ENCODE assay signal across 18 cellular contexts in the genomic region with DNA sequence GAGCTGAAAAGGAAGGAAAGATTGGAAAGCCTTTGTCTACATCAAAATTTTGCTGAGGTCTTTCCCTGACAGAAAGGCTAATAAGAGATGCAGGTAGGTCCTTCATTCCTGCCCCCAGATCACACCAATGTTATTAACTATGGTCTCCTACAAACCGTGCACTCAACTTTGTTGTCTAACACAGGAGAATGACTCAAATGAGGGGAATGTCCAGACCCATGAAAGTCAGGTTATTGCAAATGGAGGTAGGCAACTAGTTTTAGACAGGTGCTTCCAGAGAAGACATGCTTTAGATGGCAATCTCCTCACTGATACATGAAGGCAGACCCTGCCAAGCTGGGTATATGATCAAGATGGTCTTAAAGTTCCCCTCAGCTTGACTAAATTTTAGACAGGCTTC. TPM values are rescaled to one million over a fixed set of nuclear protein-coding genes. Genes with fewer than 3 reads are reported as not detected.
A peak's percentile ranks its signal among the peaks of the same experiment; 100 is the strongest.
DNase-seq lines count a peak whose midpoint lies in the region; ATAC-seq, FAIRE-seq and TF ChIP-seq lines count a peak whose summit lies in the region.
"Had no signal": no experiment of that assay in that cellular context is flagged by ENCODE, and none has a peak within 500 bp of the region (broad histone marks: within the 10 kb centered on the region; RNA-seq: fewer than 3 reads in every experiment).

No MANE protein-coding gene starts in this region.

- H3K4me1 Mint-ChIP-seq in CD14-positive monocyte, result peaks cover 37% of the 10 kb centered on the region
- peaks cover 8 to 9% of the 10 kb centered on the region in 2 donors for H3K4me1 Mint-ChIP-seq in natural killer cell treated with Interleukin-12 subunit alpha and Interleukin-12 subunit beta and Interleukin-15 and Interleukin-18, amount 100 ng/mL, for 72 hours (ENCODE audit: low read depth in 2 of 2)

- no peaks in the 10 kb centered on the region for H3K9me3 ChIP-seq in Loucy (ENCODE audit: insufficient read depth, low read depth, low read length)

- peak overlapping the region; percentile 11 for H2AFZ ChIP-seq in Loucy (ENCODE audit: low read length)

- no peak overlapping the region for H3K4me3 ChIP-seq in Loucy (ENCODE audit: low read length, poor library complexity, severe bottlenecking)
- no peak overlapping the region for H3K4me3 ChIP-seq in bronchial epithelial cell (ENCODE audit: low read depth, low read length)
- H3K4me3 ChIP-seq: SK-N-MC had no signal

- H4K20me1 ChIP-seq in Loucy (ENCODE audit: insufficient read depth, low read length, poor library complexity, severe bottlenecking), result no peaks in the 10 kb centered on the region

- no peak overlapping the region for H3K4me2 ChIP-seq in Loucy (ENCODE audit: low read depth, low read length, poor library complexity, severe bottlenecking)

- H3K4me1 ChIP-seq in Loucy (ENCODE audit: insufficient read depth, low read length, poor library complexity, severe bottlenecking), result peaks cover 10% of the 10 kb centered on the region

- no peaks in the 10 kb centered on the region for H3K9me2 ChIP-seq in Loucy (replicated peaks; ENCODE audit: low read depth, low read length)

- ATAC-seq in natural killer cell treated with Interleukin-12 subunit alpha and Interleukin-12 subunit beta and Interleukin-15 and Interleukin-18, amount 100 ng/mL, for 72 hours, result no peak
- ATAC-seq in GM21515 (IDR thresholded peaks at IDR 0.05; ENCODE audit: unreplicated experiment), result no peak
- ATAC-seq: CD8-positive, alpha-beta T cell; Panc1; Right ventricle myocardium inferior had no signal

- H3F3A ChIP-seq in Loucy (ENCODE audit: low read depth), result no peaks in the 10 kb centered on the region

- H3K79me2 ChIP-seq in Loucy (ENCODE audit: insufficient read depth, low read length), result no peaks in the 10 kb centered on the region

- no peak overlapping the region for H3K9ac ChIP-seq in Loucy (ENCODE audit: low read depth, low read length, poor library complexity, severe bottlenecking)

- peaks cover 0 to 10% (median 5%) of the 10 kb centered on the region in 7 donors for H3K9me3 Mint-ChIP-seq in CD14-positive monocyte
- H3K9me3 Mint-ChIP-seq in natural killer cell treated with Interleukin-12 subunit alpha and Interleukin-12 subunit beta and Interleukin-15 and Interleukin-18, amount 100 ng/mL, for 72 hours, result no peaks in the 10 kb centered on the region
- H3K9me3 Mint-ChIP-seq: CD8-positive, alpha-beta T cell had no signal

- intact Hi-C loops in CD14-positive monocyte (cut with micrococcal nuclease), result loop anchor here (5.0 kb wide), 3 partner anchors 37 to 42 kb away; no protein-coding TSS in a partner anchor

- no peaks in the 10 kb centered on the region for H3K27me3 Mint-ChIP-seq in CD14-positive monocyte (ENCODE audit: low read depth in 3 of 3)
- no peaks in the 10 kb centered on the region for H3K27me3 Mint-ChIP-seq in natural killer cell treated with Interleukin-12 subunit alpha and Interleukin-12 subunit beta and Interleukin-15 and Interleukin-18, amount 100 ng/mL, for 72 hours

- FAIRE-seq in bronchial epithelial cell (lab: Jason Lieb, UNC), result peak; percentile 52

- no peak for TF ChIP-seq CTCF in CD14-positive monocyte (IDR thresholded peaks at IDR 0.05)
- no peak for TF ChIP-seq CTCF in Loucy (conservative IDR thresholded peaks at IDR 0.05; ENCODE audit: low read length)
- TF ChIP-seq CTCF in bronchial epithelial cell (IDR thresholded peaks at IDR 0.05; ENCODE audit: insufficient read depth, low read length, severe bottlenecking), result no peak

- H3K36me3 ChIP-seq in Loucy (ENCODE audit: insufficient read depth, low read length), result no peaks in the 10 kb centered on the region
- H3K36me3 ChIP-seq in bronchial epithelial cell (ENCODE audit: control insufficient read depth, insufficient read depth, low read length), result no peaks in the 10 kb centered on the region

- peak overlapping the region in 5 of 7 donors; percentile 50 to 97 (median 89) for H3K27ac Mint-ChIP-seq in CD14-positive monocyte
- H3K27ac Mint-ChIP-seq in natural killer cell treated with Interleukin-12 subunit alpha and Interleukin-12 subunit beta and Interleukin-15 and Interleukin-18, amount 100 ng/mL, for 72 hours, result peak overlapping the region in 1 of 2 donors; percentile 17
- H3K27ac Mint-ChIP-seq: CD8-positive, alpha-beta T cell had no signal

- H3K4me3 Mint-ChIP-seq in CD14-positive monocyte, result no peak overlapping the region
- H3K4me3 Mint-ChIP-seq in natural killer cell treated with Interleukin-12 subunit alpha and Interleukin-12 subunit beta and Interleukin-15 and Interleukin-18, amount 100 ng/mL, for 72 hours, result no peak overlapping the region
- H3K4me3 Mint-ChIP-seq: CD8-positive, alpha-beta T cell had no signal

- DNase-seq in CD14-positive monocyte (ENCODE audit: low spot score) (no peak), bronchial epithelial cell (ENCODE audit: low read depth) (peak; percentile 33), renal cortical epithelial cell (ENCODE audit: low read depth) (peak; percentile 57), islet precursor cell (no peak), NCI-H2196 treated with DMSO at 0.1 percent for 48 hours (lab: John Stamatoyannopoulos, UW; ENCODE audit: unreplicated experiment) (no peak)
- DNase-seq in natural killer cell treated with Interleukin-12 subunit alpha and Interleukin-12 subunit beta and Interleukin-15 and Interleukin-18, amount 100 ng/mL, for 72 hours (ENCODE audit: low spot score), result no peak
- DNase-seq: AML-193; CD8-positive, alpha-beta T cell; NCI-H1092; NCI-H2107; NCI-H345; NCI-H526 treated with DMSO at 0.1 percent for 48 hours; NK-92 treated with Interleukin-12 subunit alpha and Interleukin-12 subunit beta, amount 100 ng/mL, for 24 hours had no signal

- H3K36me3 Mint-ChIP-seq in CD14-positive monocyte, result peaks cover 2% of the 10 kb centered on the region in 2 donors
- H3K36me3 Mint-ChIP-seq in natural killer cell treated with Interleukin-12 subunit alpha and Interleukin-12 subunit beta and Interleukin-15 and Interleukin-18, amount 100 ng/mL, for 72 hours, result no peaks in the 10 kb centered on the region
- H3K36me3 Mint-ChIP-seq: CD8-positive, alpha-beta T cell had no signal

- no peaks in the 10 kb centered on the region for H3K27me3 ChIP-seq in Loucy (ENCODE audit: insufficient read depth, low read length, poor library complexity, severe bottlenecking)
- H3K27me3 ChIP-seq in bronchial epithelial cell (ENCODE audit: control insufficient read depth, insufficient read depth, low read length), result no peaks in the 10 kb centered on the region

RNA-seq across cellular contexts. Expression of a gene that starts 51.0 kb away (rescaled TPM):
- 10 to 100 TPM; 71.0 to 84.9 TPM for polyA plus RNA-seq in CD14-positive monocyte
- total RNA-seq in bronchial epithelial cell, result 40.3 and 70.3 TPM in 2 replicates
- 135 and 224 TPM in 2 replicates for total RNA-seq in renal cortical epithelial cell
- 100 to 1,000 TPM; 314 to 418 TPM for total RNA-seq in natural killer cell treated with Interleukin-12 subunit alpha and Interleukin-12 subunit beta and Interleukin-15 and Interleukin-18, amount 100 ng/mL, for 72 hours

Comparison
In these comparisons a context has a peak if more than half of its experiments do, and no peak if none do; other contexts are left out.
1. DNase-seq: peak in bronchial epithelial cell (single experiment) and renal cortical epithelial cell (single experiment); none in CD14-positive monocyte (single experiment), islet precursor cell (single experiment), natural killer cell treated with Interleukin-12 subunit alpha and Interleukin-12 subunit beta and Interleukin-15 and Interleukin-18, amount 100 ng/mL, for 72 hours (single experiment) and NCI-H2196 treated with DMSO at 0.1 percent for 48 hours (single experiment).